15 cellular contexts compared by ENCODE assay signal in the genomic region with DNA sequence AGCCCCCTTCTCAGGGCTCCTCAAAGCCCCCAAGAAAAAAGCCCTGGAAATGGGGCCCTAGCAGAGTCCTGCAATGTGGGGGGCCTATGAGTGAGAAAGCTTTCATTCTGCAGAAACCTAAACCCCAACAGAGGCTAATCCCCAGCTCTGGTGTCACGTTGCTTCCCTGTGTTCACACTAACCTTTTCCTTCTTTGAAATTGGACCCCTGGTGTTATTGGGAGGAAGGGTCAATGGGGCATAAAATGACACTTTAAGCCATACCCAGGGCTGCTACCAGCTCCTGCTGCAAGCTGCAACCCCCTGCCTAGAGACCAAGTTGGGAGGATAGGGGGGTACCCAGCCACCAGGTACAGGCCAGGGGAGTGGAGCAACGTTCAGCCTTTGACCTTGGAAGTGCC. TPM values are rescaled to one million over a fixed set of nuclear protein-coding genes. Genes with fewer than 3 reads are reported as not detected.
DNase-seq lines count a peak whose midpoint lies in the region; ATAC-seq and TF ChIP-seq lines count a peak whose summit lies in the region.
"Had no signal": no experiment of that assay in that cellular context is flagged by ENCODE, and none has a peak within 500 bp of the region (broad histone marks: within the 10 kb centered on the region; RNA-seq: fewer than 3 reads in every experiment).

No MANE protein-coding gene starts in this region.

- 23% methylated on average over 2 of the region's 2 CpGs for WGBS in liver
- 67 to 100% methylated on average over 1 to 2 of the region's 2 CpGs for WGBS in esophagus squamous epithelium, 2 donors

- DNase-seq in NCI-H69 (lab: John Stamatoyannopoulos, UW) = peak; percentile 7
- no peak for DNase-seq in esophagus squamous epithelium (lab: John Stamatoyannopoulos, UW)
- DNase-seq in WERI-Rb-1 = no peak
- DNase-seq in RPMI8226 = no peak
- DNase-seq: BE2C; CD4-positive, alpha-beta memory T cell; DND-41; GDM1; HCEC 1CT; IMR-90 had no signal

- ATAC-seq in GM18870 (IDR thresholded peaks at IDR 0.05; ENCODE audit: unreplicated experiment) = no peak

- H3K36me3 ChIP-seq in HEK293 (ENCODE audit: control insufficient read depth in 2 of 2, insufficient read depth in 1 of 2, low read length in 2 of 2) = no peaks in the 10 kb centered on the region
- peaks cover 0 to 2% (median under 1%) of the 10 kb centered on the region in 4 donors for H3K36me3 ChIP-seq in liver (ENCODE audit: control insufficient read depth in 4 of 4, insufficient read depth in 3 of 4, low read depth in 1 of 4, low read length in 3 of 4)
- H3K36me3 ChIP-seq in esophagus squamous epithelium = no peaks in the 10 kb centered on the region
- no peaks in the 10 kb centered on the region for H3K36me3 ChIP-seq in WERI-Rb-1
- H3K36me3 ChIP-seq: BE2C had no signal

- intact Hi-C loops in esophagus squamous epithelium (cut with DNase I) = no loop called here

- H3K27me3 ChIP-seq in liver (ENCODE audit: control insufficient read depth in 4 of 4, insufficient read depth in 4 of 4, low read length in 3 of 4) (no peaks in the 10 kb centered on the region), esophagus squamous epithelium (no peaks in the 10 kb centered on the region), WERI-Rb-1 (ENCODE audit: insufficient read depth, low read depth, severe bottlenecking) (no peaks in the 10 kb centered on the region)
- H3K27me3 ChIP-seq: BE2C had no signal

- H3K27ac ChIP-seq in HEK293 (ENCODE audit: extremely low read depth, low read depth, low read length) (no peak overlapping the region), liver (ENCODE audit: low read depth in 1 of 2, low read length in 2 of 2) (no peak overlapping the region), esophagus squamous epithelium (no peak overlapping the region), WERI-Rb-1 (no peak overlapping the region)
- H3K27ac ChIP-seq: C4-2B had no signal

- CTCF ChIA-PET in HEK293 (lab: Yijun Ruan, JAX) = interaction anchor here (0.5 to 6.0 kb wide), 4 partner anchors 19 to 715 kb away, joined by 3 to 45 read pairs (median 5); no protein-coding TSS in a partner anchor

- no peak overlapping the region for H3K9ac ChIP-seq in liver (ENCODE audit: low read depth in 1 of 2, low read length in 2 of 2)

- no peaks in the 10 kb centered on the region for H3K4me1 ChIP-seq in HEK293 (ENCODE audit: control insufficient read depth, insufficient read depth, low read length)
- H3K4me1 ChIP-seq in liver (ENCODE audit: control insufficient read depth in 4 of 4, insufficient read depth in 4 of 4, low read length in 3 of 4) = peaks cover 6 to 43% (median 30%) of the 10 kb centered on the region in 4 donors
- no peaks in the 10 kb centered on the region for H3K4me1 ChIP-seq in esophagus squamous epithelium
- H3K4me1 ChIP-seq: BE2C had no signal

- TF ChIP-seq RAD21 in liver (IDR thresholded peaks at IDR 0.05) = no peak

- TF ChIP-seq POLR2A in esophagus squamous epithelium (IDR thresholded peaks at IDR 0.05) = no peak

- H3K4me3 ChIP-seq in HEK293 (ENCODE audit: low read depth, low read length) (no peak overlapping the region), liver (ENCODE audit: low read depth in 1 of 3, low read length in 3 of 3) (peak overlapping the region in 2 of 3 donors; percentile 9 to 22), esophagus squamous epithelium (no peak overlapping the region), WERI-Rb-1 (ENCODE audit: low read depth, low read length) (no peak overlapping the region)

- no peak for TF ChIP-seq CTCF in HEK293 (tag by site-specific recombination; IDR thresholded peaks at IDR 0.05)
- no peak for TF ChIP-seq CTCF in liver (IDR thresholded peaks at IDR 0.05; ENCODE audit: low read depth, low read length, missing input control)
- TF ChIP-seq CTCF in esophagus squamous epithelium (IDR thresholded peaks at IDR 0.05) = no peak
- no peak for TF ChIP-seq CTCF in WERI-Rb-1 (IDR thresholded peaks at IDR 0.05; ENCODE audit: low read depth, low read length)

- POLR2A ChIA-PET in HEK293 (lab: Yijun Ruan, JAX) = no interaction called here

- H3K9me3 ChIP-seq in HEK293 (ENCODE audit: control insufficient read depth, insufficient read depth, low read depth, low read length) (no peaks in the 10 kb centered on the region), liver (ENCODE audit: control insufficient read depth in 4 of 4, low read length in 3 of 4) (no peaks in the 10 kb centered on the region), esophagus squamous epithelium (no peaks in the 10 kb centered on the region), WERI-Rb-1 (ENCODE audit: severe bottlenecking) (no peaks in the 10 kb centered on the region)
- H3K9me3 ChIP-seq: BE2C had no signal

TF ChIP-seq in HEK293, 187 proteins besides CTCF, POLR2A, EP300 and RAD21:
- TF ChIP-seq ZIC2 (tag by site-specific recombination; IDR thresholded peaks at IDR 0.05) (peak; percentile 80), TCF7L2 (IDR thresholded peaks at IDR 0.05; ENCODE audit: borderline replicate concordance, low read depth, low read length) (peak; percentile 17; the same call in 1 of the 2 replicates), ZNF169 (tag by site-specific recombination; IDR thresholded peaks at IDR 0.05) (no peak), ZNF23 (tag by site-specific recombination; IDR thresholded peaks at IDR 0.05; ENCODE audit: borderline replicate concordance) (no peak), ZNF121 (tag by site-specific recombination; IDR thresholded peaks at IDR 0.05) (no peak), GLIS1 (tag by site-specific recombination; IDR thresholded peaks at IDR 0.05) (peak; percentile 79)
- TF ChIP-seq, protein P1, sequence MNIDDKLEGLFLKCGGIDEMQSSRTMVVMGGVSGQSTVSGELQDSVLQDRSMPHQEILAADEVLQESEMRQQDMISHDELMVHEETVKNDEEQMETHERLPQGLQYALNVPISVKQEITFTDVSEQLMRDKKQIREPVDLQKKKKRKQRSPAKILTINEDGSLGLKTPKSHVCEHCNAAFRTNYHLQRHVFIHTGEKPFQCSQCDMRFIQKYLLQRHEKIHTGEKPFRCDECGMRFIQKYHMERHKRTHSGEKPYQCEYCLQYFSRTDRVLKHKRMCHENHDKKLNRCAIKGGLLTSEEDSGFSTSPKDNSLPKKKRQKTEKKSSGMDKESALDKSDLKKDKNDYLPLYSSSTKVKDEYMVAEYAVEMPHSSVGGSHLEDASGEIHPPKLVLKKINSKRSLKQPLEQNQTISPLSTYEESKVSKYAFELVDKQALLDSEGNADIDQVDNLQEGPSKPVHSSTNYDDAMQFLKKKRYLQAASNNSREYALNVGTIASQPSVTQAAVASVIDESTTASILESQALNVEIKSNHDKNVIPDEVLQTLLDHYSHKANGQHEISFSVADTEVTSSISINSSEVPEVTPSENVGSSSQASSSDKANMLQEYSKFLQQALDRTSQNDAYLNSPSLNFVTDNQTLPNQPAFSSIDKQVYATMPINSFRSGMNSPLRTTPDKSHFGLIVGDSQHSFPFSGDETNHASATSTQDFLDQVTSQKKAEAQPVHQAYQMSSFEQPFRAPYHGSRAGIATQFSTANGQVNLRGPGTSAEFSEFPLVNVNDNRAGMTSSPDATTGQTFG (tag by site-specific recombination; IDR thresholded peaks at IDR 0.05; ENCODE audit: borderline replicate concordance) = no peak

TF ChIP-seq in liver, 16 proteins besides CTCF, POLR2A, EP300 and RAD21:
- TF ChIP-seq RXRA (IDR thresholded peaks at IDR 0.05) (no peak), EGR1 (IDR thresholded peaks at IDR 0.05; ENCODE audit: low read depth in 2 of 2) (no peak), NR2F2 (IDR thresholded peaks at IDR 0.05) (no peak), TAF1 (conservative IDR thresholded peaks at IDR 0.05) (no peak), YY1 (IDR thresholded peaks at IDR 0.05) (no peak), SP1 (IDR thresholded peaks at IDR 0.05) (no peak)
- TF ChIP-seq, protein P2, sequence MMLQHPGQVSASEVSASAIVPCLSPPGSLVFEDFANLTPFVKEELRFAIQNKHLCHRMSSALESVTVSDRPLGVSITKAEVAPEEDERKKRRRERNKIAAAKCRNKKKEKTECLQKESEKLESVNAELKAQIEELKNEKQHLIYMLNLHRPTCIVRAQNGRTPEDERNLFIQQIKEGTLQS (IDR thresholded peaks at IDR 0.05) = no peak
- TF ChIP-seq, protein P3, sequence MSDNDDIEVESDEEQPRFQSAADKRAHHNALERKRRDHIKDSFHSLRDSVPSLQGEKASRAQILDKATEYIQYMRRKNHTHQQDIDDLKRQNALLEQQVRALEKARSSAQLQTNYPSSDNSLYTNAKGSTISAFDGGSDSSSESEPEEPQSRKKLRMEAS (IDR thresholded peaks at IDR 0.05) = no peak
TF ChIP-seq in liver: peak in this region for 0.

RNA-seq across cellular contexts. Expression of a gene that starts 2.1 kb away (rescaled TPM):
- total RNA-seq in liver (10 to 100 TPM in 1 of 2 donors, not detected in 1; 32.5 TPM), esophagus squamous epithelium (not detected)
- 10 to 100 TPM; 21.8 to 31.7 TPM for polyA plus RNA-seq in liver
- total RNA-seq: CD4-positive, alpha-beta memory T cell; H4; IMR-90 had no signal
- polyA plus RNA-seq: CD4-positive, alpha-beta memory T cell; IMR-90 had no signal

RNA-seq across cellular contexts. Expression of a gene that starts 25.4 kb away (rescaled TPM):
- total RNA-seq in liver (1 to 10 TPM in 1 of 2 donors, under 1 TPM in 1; 0.19 to 4.4 TPM), esophagus squamous epithelium (1 to 10 TPM in 1 of 4 donors, under 1 TPM in 1, not detected in 2; 0.18 to 1.1 TPM)
- 1 to 10 TPM; 1.0 to 1.4 TPM for polyA plus RNA-seq in liver
- polyA plus RNA-seq: CD4-positive, alpha-beta memory T cell had no signal

RNA-seq across cellular contexts. Expression of a gene that starts 31.1 kb away (rescaled TPM):
- total RNA-seq in liver (10 to 100 TPM; 19.0 to 41.7 TPM), esophagus squamous epithelium (100 to 1,000 TPM in 1 of 4 donors, 10 to 100 TPM in 3; 30.6 to 130 (median 45.2) TPM)
- polyA plus RNA-seq in liver = 10 to 100 TPM in 1 of 2 donors, 1 to 10 TPM in 1; 6.9 to 29.3 TPM

RNA-seq across cellular contexts. Expression of a gene that starts 54.9 kb away (rescaled TPM):
- total RNA-seq in liver (1 to 10 TPM; 7.5 to 9.5 TPM), esophagus squamous epithelium (10 to 100 TPM in 3 of 4 donors, 1 to 10 TPM in 1; 10.0 to 17.4 (median 13.2) TPM)
- 1 to 10 TPM; 5.8 to 7.4 TPM for polyA plus RNA-seq in liver

Comparison
In these comparisons a context has a peak if more than half of its experiments do, and no peak if none do; other contexts are left out.
1. H3K4me3 ChIP-seq: peak in liver (2 of 3); none in HEK293 (single experiment), esophagus squamous epithelium (0 of 4) and WERI-Rb-1 (single experiment).